23 cellular contexts compared by ENCODE assay signal in the genomic region with DNA sequence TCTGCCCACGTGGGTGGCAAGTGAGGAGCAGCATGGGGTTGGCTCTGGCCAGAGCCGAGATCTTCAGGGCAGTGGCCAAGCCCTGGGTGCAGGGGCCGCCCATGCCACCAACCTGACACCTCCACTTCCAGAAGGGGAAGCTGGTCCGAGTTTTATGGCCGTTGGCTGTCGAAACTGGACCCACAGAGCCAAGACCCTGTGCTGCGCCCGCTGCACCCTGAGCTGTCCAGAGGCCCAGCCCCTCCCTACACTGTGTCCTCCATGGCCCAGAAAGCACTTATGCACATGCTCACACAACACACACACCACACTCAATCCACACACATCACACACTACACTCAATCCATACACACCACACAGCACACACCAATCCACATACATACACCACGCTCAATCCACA. TPM values are rescaled to one million over a fixed set of nuclear protein-coding genes. Genes with fewer than 3 reads are reported as not detected.
"Had no signal": no experiment of that assay in that cellular context is flagged by ENCODE, and none has a peak within 500 bp of the region (broad histone marks: within the 10 kb centered on the region; RNA-seq: fewer than 3 reads in every experiment).

No MANE protein-coding gene starts in this region.

- H3K9me3 ChIP-seq: MG63, SJSA1 had no signal

- H3K4me3 ChIP-seq: MG63, SJSA1, SK-N-MC had no signal

- H3K36me3 ChIP-seq: MG63, SJSA1 had no signal

- H3K27me3 ChIP-seq: MG63, SJSA1 had no signal

- ATAC-seq: PC-3, Right ventricle myocardium inferior had no signal

- DNase-seq: Karpas-422, KG1, MG63, NCI-H1092, NCI-H1105 treated with DMSO at 0.1 percent for 48 hours, NCI-H1417 treated with DMSO at 0.1 percent for 48 hours, NCI-H146, NCI-H1694 treated with DMSO at 0.1 percent for 48 hours, NCI-H1930, NCI-H2081 treated with DMSO at 0.1 percent for 48 hours, NCI-H2171, NCI-H226, NCI-H446, NCI-H510A, NCI-H524 treated with DMSO at 0.1 percent for 48 hours, NCI-H69, NCI-H774, PC-3, SIG-M5 had no signal

- H3K27ac ChIP-seq: SJSA1, SK-N-MC had no signal

RNA-seq across cellular contexts. Expression of a gene that starts 34.4 kb away (rescaled TPM):
- total RNA-seq: HT-29, Right ventricle myocardium inferior had no signal
